ENCODE assay signal across 11 cellular contexts in the genomic region with DNA sequence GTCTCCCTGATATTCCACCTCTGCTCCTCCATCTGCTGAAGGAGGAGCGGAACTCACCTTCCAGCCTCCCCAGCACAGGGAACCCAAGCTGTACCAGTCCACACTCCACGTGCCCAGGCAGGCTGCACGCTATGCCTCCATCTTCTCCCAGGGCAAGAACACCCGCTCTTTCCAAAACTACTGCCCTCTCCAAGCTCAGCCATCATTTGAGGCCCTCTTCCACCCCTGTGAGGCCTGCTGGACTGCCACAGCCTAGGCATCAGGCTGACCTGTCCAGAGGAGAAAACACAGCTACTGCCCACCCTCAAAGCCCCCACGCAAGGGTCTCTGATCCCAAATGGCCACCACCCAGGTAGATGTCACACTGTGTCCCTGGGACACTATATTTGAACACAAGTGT. TPM values are rescaled to one million over a fixed set of nuclear protein-coding genes. Genes with fewer than 3 reads are reported as not detected.
DNase-seq lines count a peak whose midpoint lies in the region; ATAC-seq and TF ChIP-seq lines count a peak whose summit lies in the region.
"Had no signal": no experiment of that assay in that cellular context is flagged by ENCODE, and none has a peak within 500 bp of the region (broad histone marks: within the 10 kb centered on the region; RNA-seq: fewer than 3 reads in every experiment).

No MANE protein-coding gene starts in this region.

- peak overlapping the region; percentile 95 for H3K4me2 ChIP-seq in DOHH2 (ENCODE audit: low read length)

- H3K27me3 ChIP-seq in DOHH2 (ENCODE audit: control insufficient read depth, low read length) (no peaks in the 10 kb centered on the region), Peyer's patch (no peaks in the 10 kb centered on the region), esophagus muscularis mucosa (peaks cover 0 to 7% (median 0%) of the 10 kb centered on the region in 4 donors), aorta (ENCODE audit: control insufficient read depth in 1 of 2, insufficient read depth in 2 of 2, low read length in 1 of 2) (no peaks in the 10 kb centered on the region)

- 96% methylated on average over 5 of the region's 5 CpGs for WGBS in esophagus muscularis mucosa
- WGBS in aorta, 2 donors = 96 to 97% methylated on average over 5 of the region's 5 CpGs

- no peak for TF ChIP-seq POLR2A in Peyer's patch (IDR thresholded peaks at IDR 0.05)
- TF ChIP-seq POLR2A in esophagus muscularis mucosa (IDR thresholded peaks at IDR 0.05; ENCODE audit: low read depth) = no peak

- 0 out of 2 replicates have a peak, but pooled peaks cover 2% of the 10 kb centered on the region for H4K20me1 ChIP-seq in DOHH2 (ENCODE audit: control insufficient read depth, insufficient read depth, low read depth, low read length)

- H3K9me2 ChIP-seq in DOHH2 (replicated peaks; ENCODE audit: control insufficient read depth, low read length) = no peaks in the 10 kb centered on the region

- peaks cover 2% of the 10 kb centered on the region for H3K36me3 Mint-ChIP-seq in progenitor cell of endocrine pancreas (ENCODE audit: insufficient read depth)

- H3K4me3 ChIP-seq in DOHH2 (ENCODE audit: low read length) (peak overlapping the region; percentile 88), Peyer's patch (peak overlapping the region in 3 of 4 donors; percentile 50 to 88 (median 81)), esophagus muscularis mucosa (peak overlapping the region; percentile 85 to 98 (median 90)), aorta (ENCODE audit: low read length in 2 of 2) (no peak overlapping the region)

- H3F3A ChIP-seq in DOHH2 (ENCODE audit: control insufficient read depth, insufficient read depth) = peaks cover 23% of the 10 kb centered on the region

- H3K4me1 ChIP-seq in DOHH2 (ENCODE audit: control insufficient read depth, low read length) (peaks cover 43% of the 10 kb centered on the region), Peyer's patch (peaks cover 0 to 31% (median 13%) of the 10 kb centered on the region in 4 donors), esophagus muscularis mucosa (peaks cover 31 to 59% (median 52%) of the 10 kb centered on the region in 4 donors), aorta (ENCODE audit: control insufficient read depth in 1 of 2, insufficient read depth in 2 of 2, low read length in 2 of 2) (no peaks in the 10 kb centered on the region)

- H3K27ac Mint-ChIP-seq in progenitor cell of endocrine pancreas = peak overlapping the region; percentile 77

- H3K27ac ChIP-seq in DOHH2 (ENCODE audit: low read depth, low read length) (peak overlapping the region; percentile 89), Peyer's patch (peak overlapping the region in 2 of 4 donors; percentile 65 to 97), esophagus muscularis mucosa (replicated peaks in 1 of 4) (peak overlapping the region; percentile 79 to 88 (median 82)), aorta (ENCODE audit: low read depth in 1 of 2, low read length in 2 of 2) (no peak overlapping the region)

- H3K9me3 ChIP-seq in DOHH2 (ENCODE audit: control insufficient read depth, insufficient read depth, low read length) (no peaks in the 10 kb centered on the region), Peyer's patch (no peaks in the 10 kb centered on the region), esophagus muscularis mucosa (no peaks in the 10 kb centered on the region), aorta (ENCODE audit: control insufficient read depth, low read length) (no peaks in the 10 kb centered on the region)
- H3K9me3 ChIP-seq: right lobe of liver had no signal

- peaks cover 18% of the 10 kb centered on the region for H3K27me3 Mint-ChIP-seq in progenitor cell of endocrine pancreas

- no peak for ATAC-seq in aorta (ENCODE audit: low FRiP score)
- no peak for ATAC-seq in HG02763 (IDR thresholded peaks at IDR 0.05; ENCODE audit: unreplicated experiment)

- no peaks in the 10 kb centered on the region for H3K9me3 Mint-ChIP-seq in progenitor cell of endocrine pancreas (ENCODE audit: low read depth)

- no peak for DNase-seq in Peyer's patch
- DNase-seq in esophagus muscularis mucosa (ENCODE audit: extremely low spot score) = no peak
- no peak for DNase-seq in progenitor cell of endocrine pancreas (ENCODE audit: low spot score, unreplicated experiment)
- no peak for DNase-seq in aorta
- DNase-seq in HT-29 (ENCODE audit: low spot score) = no peak
- DNase-seq in HuH-7 (ENCODE audit: low spot score) = no peak
- DNase-seq: DND-41; effector CD4-positive, alpha-beta T cell had no signal

- TF ChIP-seq CTCF in DOHH2 (IDR thresholded peaks at IDR 0.05; ENCODE audit: low read depth, low read length, poor library complexity, severe bottlenecking) (no peak), Peyer's patch (IDR thresholded peaks at IDR 0.05) (no peak), esophagus muscularis mucosa (IDR thresholded peaks at IDR 0.05) (no peak), progenitor cell of endocrine pancreas (IDR thresholded peaks at IDR 0.05; ENCODE audit: unreplicated experiment) (no peak)

- H3K4me1 Mint-ChIP-seq in progenitor cell of endocrine pancreas (ENCODE audit: low read depth) = peaks cover 13% of the 10 kb centered on the region

- no peak for TF ChIP-seq EP300 in esophagus muscularis mucosa (IDR thresholded peaks at IDR 0.05)

- intact Hi-C loops in esophagus muscularis mucosa (cut with DNase I) = no loop called here
- intact Hi-C loops in aorta (cut with DNase I) = no loop called here

- peak overlapping the region; percentile 76 for H3K4me3 Mint-ChIP-seq in progenitor cell of endocrine pancreas (ENCODE audit: low read depth)

- H3K36me3 ChIP-seq in DOHH2 (ENCODE audit: control insufficient read depth, low read length) (peaks cover 52% of the 10 kb centered on the region), Peyer's patch (no peaks in the 10 kb centered on the region), esophagus muscularis mucosa (peaks cover 0 to 8% (median 0%) of the 10 kb centered on the region in 4 donors), aorta (ENCODE audit: control insufficient read depth in 1 of 2, insufficient read depth in 2 of 2, low read length in 1 of 2) (no peaks in the 10 kb centered on the region)
- H3K36me3 ChIP-seq: right lobe of liver had no signal

- peaks cover 48% of the 10 kb centered on the region for H3K79me2 ChIP-seq in DOHH2 (ENCODE audit: control insufficient read depth, low read length)

RNA-seq across cellular contexts. Expression of gene RASSF2, which starts 1.8 kb away (rescaled TPM):
- total RNA-seq in Peyer's patch = 10 to 100 TPM in 1 of 4 donors, 1 to 10 TPM in 3; 2.8 to 39.6 (median 5.2) TPM
- 10 to 100 TPM; 60.7 to 80.2 (median 71.4) TPM for total RNA-seq in esophagus muscularis mucosa
- total RNA-seq in progenitor cell of endocrine pancreas = 8.0 and 9.3 TPM in 2 replicates
- total RNA-seq in aorta = 10 to 100 TPM; 17.6 to 35.4 TPM
- polyA plus RNA-seq in aorta = 10 to 100 TPM in 1 of 2 donors, 1 to 10 TPM in 1; 9.9 to 19.4 TPM
- not detected in 2 replicates for total RNA-seq in HT-29 (2014; rRNA removed; shearing (Covaris generic))

Comparison
In these comparisons a context has a peak if more than half of its experiments do, and no peak if none do; other contexts are left out.
1. H3K27ac ChIP-seq: peak in DOHH2 (single experiment) and esophagus muscularis mucosa (4 of 4); none in aorta (0 of 2).
2. H3K4me3 ChIP-seq: peak in DOHH2 (single experiment), Peyer's patch (3 of 4) and esophagus muscularis mucosa (4 of 4); none in aorta (0 of 2).